Comparison of ENCODE assay signal across 18 cellular contexts in the genomic region with DNA sequence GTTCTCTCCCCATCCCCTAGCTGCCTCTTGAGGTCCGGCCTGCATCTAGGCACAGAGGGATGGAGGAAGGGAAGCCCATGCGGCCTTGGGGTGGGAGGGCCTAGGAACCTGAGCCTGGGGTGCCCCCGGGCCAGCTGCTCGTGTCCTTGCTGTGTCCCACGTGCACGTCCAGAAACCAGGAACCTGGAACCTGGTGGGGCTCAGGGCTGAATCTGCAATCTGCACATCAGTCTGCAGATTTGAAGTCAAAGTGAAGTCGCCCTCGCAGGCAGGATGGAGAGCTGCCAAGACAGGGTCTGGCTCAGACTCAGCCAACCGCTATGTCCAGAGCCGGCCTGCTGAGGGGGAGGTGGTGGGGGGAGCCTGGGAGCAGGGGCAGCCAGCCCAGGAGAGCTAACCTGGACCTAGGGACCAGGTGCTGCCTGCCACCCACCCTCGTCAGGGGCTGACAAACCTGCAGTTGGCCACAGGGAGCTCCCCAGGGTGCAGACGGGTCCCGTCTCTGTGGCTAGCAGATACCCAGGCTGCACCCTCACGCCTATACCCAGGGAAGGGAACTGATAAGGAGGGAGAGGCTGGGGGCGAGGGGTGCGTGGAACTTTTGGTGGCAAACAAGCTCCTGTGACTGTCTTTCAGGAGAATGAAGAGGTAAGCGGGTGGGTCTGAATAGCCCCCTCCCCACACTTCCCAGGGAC.
A peak's percentile ranks its signal among the peaks of the same experiment; 100 is the strongest.
DNase-seq lines count a peak whose midpoint lies in the region; ATAC-seq and TF ChIP-seq lines count a peak whose summit lies in the region.
"Had no signal": no experiment of that assay in that cellular context is flagged by ENCODE, and none has a peak within 500 bp of the region (broad histone marks: within the 10 kb centered on the region; RNA-seq: fewer than 3 reads in every experiment).

No MANE protein-coding gene starts in this region.

- H3K36me3 ChIP-seq in GM23338 (ENCODE audit: insufficient read depth) (no peaks in the 10 kb centered on the region), Panc1 (ENCODE audit: control insufficient read depth, insufficient read depth, low read length) (no peaks in the 10 kb centered on the region)
- H3K36me3 ChIP-seq: cardiac muscle cell, heart right ventricle, right lobe of liver, thoracic aorta had no signal

- H3K27me3 ChIP-seq in GM23338 (ENCODE audit: insufficient read depth), result peaks cover 40% of the 10 kb centered on the region
- H3K27me3 ChIP-seq in Panc1 (ENCODE audit: control insufficient read depth, insufficient read depth, low read length), result peaks cover 2% of the 10 kb centered on the region
- H3K27me3 ChIP-seq: right lobe of liver had no signal

- H3K9me3 Mint-ChIP-seq in GM23338, result no peaks in the 10 kb centered on the region; the same call in 2 of the 3 replicates
- H3K9me3 Mint-ChIP-seq in stimulated activated effector memory CD8-positive, alpha-beta T cell treated with anti-CD3 and anti-CD28 coated beads, Interleukin-12 subunit alpha, Interleukin-12 subunit beta, amount 100 ng/mL, for 72 hours, result no peaks in the 10 kb centered on the region
- H3K9me3 Mint-ChIP-seq: activated naive CD4-positive, alpha-beta T cell treated with anti-CD3 and anti-CD28 coated beads, Interleukin-2, amount 50 U/mL, for 72 hours had no signal

- no peaks in the 10 kb centered on the region for H3K9me2 ChIP-seq in GM23338 (ENCODE audit: insufficient read depth)

- peak; percentile 41 for ATAC-seq in GM23338
- ATAC-seq in Panc1, result peak; percentile 74
- peak; percentile 28 for ATAC-seq in stimulated activated effector memory CD8-positive, alpha-beta T cell treated with anti-CD3 and anti-CD28 coated beads, Interleukin-12 subunit alpha, Interleukin-12 subunit beta, amount 100 ng/mL, for 72 hours
- no peak for ATAC-seq in GM21723 (IDR thresholded peaks at IDR 0.05; ENCODE audit: unreplicated experiment)
- ATAC-seq: heart right ventricle had no signal

- H3K27me3 Mint-ChIP-seq in GM23338 (ENCODE audit: insufficient read depth, low read depth, poor library complexity), result peaks cover 19% of the 10 kb centered on the region

- H3F3A ChIP-seq in GM23338 (replicated peaks; ENCODE audit: low read depth), result no peaks in the 10 kb centered on the region

- no peaks in the 10 kb centered on the region for H3K9me3 ChIP-seq in Panc1 (ENCODE audit: control insufficient read depth, insufficient read depth, low read depth, low read length)
- H3K9me3 ChIP-seq: right lobe of liver, thoracic aorta had no signal

- TF ChIP-seq CTCF in GM23338 (conservative IDR thresholded peaks at IDR 0.05; ENCODE audit: low read depth in 2 of 2) (no peak), Panc1 (IDR thresholded peaks at IDR 0.05) (no peak)

- H3K4me3 ChIP-seq in GM23338 (peak overlapping the region; percentile 73), Panc1 (ENCODE audit: low read depth in 2 of 2, low read length in 2 of 2) (no peak overlapping the region)
- H3K4me3 ChIP-seq: cardiac muscle cell, heart right ventricle, right lobe of liver, thoracic aorta had no signal

- H3K4me2 ChIP-seq in GM23338, result peak overlapping the region; percentile 92

- H3K4me1 Mint-ChIP-seq in GM23338, result peaks cover 16% of the 10 kb centered on the region
- peaks cover 20% of the 10 kb centered on the region for H3K4me1 Mint-ChIP-seq in stimulated activated effector memory CD8-positive, alpha-beta T cell treated with anti-CD3 and anti-CD28 coated beads, Interleukin-12 subunit alpha, Interleukin-12 subunit beta, amount 100 ng/mL, for 72 hours

- CTCF ChIA-PET in Panc1 (lab: Charles Lee), result no interaction called here

- POLR2A ChIA-PET in Panc1 (lab: Charles Lee), result no interaction called here

- no peak overlapping the region for H3K27ac Mint-ChIP-seq in GM23338
- H3K27ac Mint-ChIP-seq in stimulated activated effector memory CD8-positive, alpha-beta T cell treated with anti-CD3 and anti-CD28 coated beads, Interleukin-12 subunit alpha, Interleukin-12 subunit beta, amount 100 ng/mL, for 72 hours, result no peak overlapping the region

- no peaks in the 10 kb centered on the region; the same call in 1 of the 2 replicates for H3K4me1 ChIP-seq in GM23338 (ENCODE audit: insufficient read depth)
- no peaks in the 10 kb centered on the region for H3K4me1 ChIP-seq in Panc1 (ENCODE audit: control insufficient read depth, insufficient read depth, low read length)
- H3K4me1 ChIP-seq: right lobe of liver had no signal

- BruUV-seq in Panc1 (replicated peaks; lab: Mats Ljungman, UMichigan), result no TSS peak

- intact Hi-C loops in Panc1 (cut with micrococcal nuclease; ENCODE audit: unreplicated experiment), result no loop called here

- no peaks in the 10 kb centered on the region for H3K79me2 ChIP-seq in GM23338 (replicated peaks; ENCODE audit: insufficient read depth)

- H4K20me1 ChIP-seq in GM23338 (replicated peaks; ENCODE audit: insufficient read depth), result no peaks in the 10 kb centered on the region

- no peak overlapping the region for H3K27ac ChIP-seq in GM23338 (ENCODE audit: low read depth)
- no peak overlapping the region for H3K27ac ChIP-seq in Panc1 (ENCODE audit: low read length)
- H3K27ac ChIP-seq: C4-2B, cardiac muscle cell, heart right ventricle, right lobe of liver, thoracic aorta had no signal

- H2AFZ ChIP-seq in GM23338, result peak overlapping the region; percentile 89; the same call in 1 of the 2 replicates

- no peaks in the 10 kb centered on the region; the same call in 2 of the 3 replicates for H3K36me3 Mint-ChIP-seq in GM23338 (ENCODE audit: low read depth)
- H3K36me3 Mint-ChIP-seq in stimulated activated effector memory CD8-positive, alpha-beta T cell treated with anti-CD3 and anti-CD28 coated beads, Interleukin-12 subunit alpha, Interleukin-12 subunit beta, amount 100 ng/mL, for 72 hours, result no peaks in the 10 kb centered on the region
- H3K36me3 Mint-ChIP-seq: activated naive CD4-positive, alpha-beta T cell treated with anti-CD3 and anti-CD28 coated beads, Interleukin-2, amount 50 U/mL, for 72 hours had no signal

- peak overlapping the region; percentile 73 for H3K4me3 Mint-ChIP-seq in GM23338
- no peak overlapping the region for H3K4me3 Mint-ChIP-seq in stimulated activated effector memory CD8-positive, alpha-beta T cell treated with anti-CD3 and anti-CD28 coated beads, Interleukin-12 subunit alpha, Interleukin-12 subunit beta, amount 100 ng/mL, for 72 hours

- in situ Hi-C loops in Panc1 (cut with HindIII; ENCODE audit: low pct_unique_long_range_greater_than_20kb, low sequenced_read_pairs) (no loop called here), G401 (cut with HindIII; ENCODE audit: low sequenced_read_pairs) (no loop called here)

- DNase-seq in GM23338 (ENCODE audit: low spot score) (peak; percentile 25), Panc1 (ENCODE audit: low read depth, low spot score) (no peak), astrocyte of the hippocampus (ENCODE audit: low read depth, low spot score) (peak; percentile 55), G401 (ENCODE audit: low spot score) (no peak), DMS79 (lab: John Stamatoyannopoulos, UW) (no peak)
- no peak for DNase-seq in stimulated activated effector memory CD8-positive, alpha-beta T cell treated with anti-CD3 and anti-CD28 coated beads, Interleukin-12 subunit alpha, Interleukin-12 subunit beta, amount 100 ng/mL, for 72 hours (ENCODE audit: low spot score in 2 of 2)
- DNase-seq: activated CD4-positive, CD25-positive, alpha-beta regulatory T cell treated with anti-CD3 and anti-CD28 coated beads, Interleukin-2, amount 50 U/mL, for 72 hours; heart right ventricle; kidney glomerular epithelial cell; NCI-H1105; NCI-H748 treated with DMSO at 0.1 percent for 48 hours; nucleus accumbens; right lobe of liver had no signal

TF ChIP-seq in GM23338, 12 proteins besides CTCF, POLR2A, EP300 and RAD21 (continues in another document):
- TF ChIP-seq POLR2AphosphoS5 (IDR thresholded peaks at IDR 0.05; ENCODE audit: low read depth) (no peak), EZH2 (IDR thresholded peaks at IDR 0.05; ENCODE audit: low read depth, unreplicated experiment) (no peak), CREB1 (CRISPR knock-in tag; IDR thresholded peaks at IDR 0.05; ENCODE audit: low read depth) (no peak), EZH2phosphoT487 (IDR thresholded peaks at IDR 0.05; ENCODE audit: unreplicated experiment) (no peak), STAT1 (IDR thresholded peaks at IDR 0.05; ENCODE audit: unreplicated experiment) (no peak), NANOG (IDR thresholded peaks at IDR 0.05; ENCODE audit: borderline replicate concordance) (no peak)
- TF ChIP-seq, protein P1, sequence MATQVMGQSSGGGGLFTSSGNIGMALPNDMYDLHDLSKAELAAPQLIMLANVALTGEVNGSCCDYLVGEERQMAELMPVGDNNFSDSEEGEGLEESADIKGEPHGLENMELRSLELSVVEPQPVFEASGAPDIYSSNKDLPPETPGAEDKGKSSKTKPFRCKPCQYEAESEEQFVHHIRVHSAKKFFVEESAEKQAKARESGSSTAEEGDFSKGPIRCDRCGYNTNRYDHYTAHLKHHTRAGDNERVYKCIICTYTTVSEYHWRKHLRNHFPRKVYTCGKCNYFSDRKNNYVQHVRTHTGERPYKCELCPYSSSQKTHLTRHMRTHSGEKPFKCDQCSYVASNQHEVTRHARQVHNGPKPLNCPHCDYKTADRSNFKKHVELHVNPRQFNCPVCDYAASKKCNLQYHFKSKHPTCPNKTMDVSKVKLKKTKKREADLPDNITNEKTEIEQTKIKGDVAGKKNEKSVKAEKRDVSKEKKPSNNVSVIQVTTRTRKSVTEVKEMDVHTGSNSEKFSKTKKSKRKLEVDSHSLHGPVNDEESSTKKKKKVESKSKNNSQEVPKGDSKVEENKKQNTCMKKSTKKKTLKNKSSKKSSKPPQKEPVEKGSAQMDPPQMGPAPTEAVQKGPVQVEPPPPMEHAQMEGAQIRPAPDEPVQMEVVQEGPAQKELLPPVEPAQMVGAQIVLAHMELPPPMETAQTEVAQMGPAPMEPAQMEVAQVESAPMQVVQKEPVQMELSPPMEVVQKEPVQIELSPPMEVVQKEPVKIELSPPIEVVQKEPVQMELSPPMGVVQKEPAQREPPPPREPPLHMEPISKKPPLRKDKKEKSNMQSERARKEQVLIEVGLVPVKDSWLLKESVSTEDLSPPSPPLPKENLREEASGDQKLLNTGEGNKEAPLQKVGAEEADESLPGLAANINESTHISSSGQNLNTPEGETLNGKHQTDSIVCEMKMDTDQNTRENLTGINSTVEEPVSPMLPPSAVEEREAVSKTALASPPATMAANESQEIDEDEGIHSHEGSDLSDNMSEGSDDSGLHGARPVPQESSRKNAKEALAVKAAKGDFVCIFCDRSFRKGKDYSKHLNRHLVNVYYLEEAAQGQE (IDR thresholded peaks at IDR 0.05; ENCODE audit: unreplicated experiment), result no peak
- TF ChIP-seq, protein P2, sequence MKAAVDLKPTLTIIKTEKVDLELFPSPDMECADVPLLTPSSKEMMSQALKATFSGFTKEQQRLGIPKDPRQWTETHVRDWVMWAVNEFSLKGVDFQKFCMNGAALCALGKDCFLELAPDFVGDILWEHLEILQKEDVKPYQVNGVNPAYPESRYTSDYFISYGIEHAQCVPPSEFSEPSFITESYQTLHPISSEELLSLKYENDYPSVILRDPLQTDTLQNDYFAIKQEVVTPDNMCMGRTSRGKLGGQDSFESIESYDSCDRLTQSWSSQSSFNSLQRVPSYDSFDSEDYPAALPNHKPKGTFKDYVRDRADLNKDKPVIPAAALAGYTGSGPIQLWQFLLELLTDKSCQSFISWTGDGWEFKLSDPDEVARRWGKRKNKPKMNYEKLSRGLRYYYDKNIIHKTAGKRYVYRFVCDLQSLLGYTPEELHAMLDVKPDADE (IDR thresholded peaks at IDR 0.05), result no peak

Comparison
In these comparisons a context has a peak if more than half of its experiments do, and no peak if none do; other contexts are left out.
1. DNase-seq: peak in GM23338 (single experiment) and astrocyte of the hippocampus (single experiment); none in Panc1 (single experiment), stimulated activated effector memory CD8-positive, alpha-beta T cell treated with anti-CD3 and anti-CD28 coated beads, Interleukin-12 subunit alpha, Interleukin-12 subunit beta, amount 100 ng/mL, for 72 hours (0 of 2), G401 (single experiment) and DMS79 (single experiment).